In genomic region chr15:97350813-97351212, GRCh38 we compare ENCODE assay signal across 37 cellular contexts.
"Had no signal": no experiment of that assay in that cellular context is flagged by ENCODE, and none has a peak within 500 bp of the region (broad histone marks: within the 10 kb centered on the region; RNA-seq: fewer than 3 reads in every experiment).

No MANE protein-coding gene starts in this region.

- H3K36me3 ChIP-seq: adrenal gland, brain microvascular endothelial cell, breast epithelium, WERI-Rb-1 had no signal

- H3K27me3 ChIP-seq: adrenal gland, brain microvascular endothelial cell, breast epithelium had no signal

- H3K9me3 Mint-ChIP-seq: activated naive CD4-positive, alpha-beta T cell treated with anti-CD3 and anti-CD28 coated beads for 36 hours; activated naive CD8-positive, alpha-beta T cell treated with anti-CD3 and anti-CD28 coated beads for 36 hours had no signal

- H3K4me3 ChIP-seq: adrenal gland, body of pancreas, breast epithelium had no signal

- H3K4me1 Mint-ChIP-seq: activated B cell treated with CpG ODN at 0.5 μM for 24 hours; activated CD4-positive, alpha-beta T cell treated with anti-CD3 and anti-CD28 coated beads, Interleukin-2, amount 10 ng/mL, durations not matched to agents 24 days and 14 days; activated naive CD8-positive, alpha-beta T cell treated with anti-CD3 and anti-CD28 coated beads for 36 hours; activated T-helper 17 cell treated with anti-CD3 and anti-CD28 coated beads, Interleukin-2, amount 50 U/mL, for 72 hours had no signal

- H3K27ac Mint-ChIP-seq: activated B cell treated with CpG ODN at 0.5 μM for 24 hours; activated CD4-positive, alpha-beta memory T cell treated with anti-CD3 and anti-CD28 coated beads for 36 hours; activated CD4-positive, alpha-beta T cell treated with anti-CD3 and anti-CD28 coated beads, Interleukin-2, amount 10 ng/mL, durations not matched to agents 24 days and 14 days; activated CD8-positive, alpha-beta T cell treated with anti-CD3 and anti-CD28 coated beads for 36 hours; activated naive CD4-positive, alpha-beta T cell treated with anti-CD3 and anti-CD28 coated beads for 36 hours; activated naive CD4-positive, alpha-beta T cell treated with anti-CD3 and anti-CD28 coated beads, Interleukin-2, amount 50 U/mL, for 72 hours; activated naive CD8-positive, alpha-beta T cell treated with anti-CD3 and anti-CD28 coated beads for 36 hours; activated T-cell treated with anti-CD3 and anti-CD28 coated beads, Interleukin-2, amount 50 U/mL, for 72 hours; activated T-helper 1 cell treated with anti-CD3 and anti-CD28 coated beads, Interleukin-12 subunit alpha, Interleukin-12 subunit beta, Interleukin-2, Interleukin-4 antibody, amounts not matched to agents 30 ng/mL and 10 ng/mL and 1 ng/mL, durations not matched to agents 14 hours and 24 hours and 36 hours; activated T-helper 17 cell treated with anti-CD3 and anti-CD28 coated beads, Interleukin-2, amount 50 U/mL, for 72 hours; T-helper 1 cell treated with Interleukin-12 subunit alpha and Interleukin-12 subunit beta and Interleukin-4 antibody, amounts not matched to agents 30 μg/mL and 1 μg/mL, for 36 hours; T-helper 2 cell treated with Interferon-gamma antibody and Interleukin-4, amounts not matched to agents 5 μg/mL and 100 μg/mL, for 36 hours had no signal

- H3K27me3 Mint-ChIP-seq: activated B cell treated with CpG ODN at 0.5 μM for 24 hours; activated CD4-positive, alpha-beta memory T cell treated with anti-CD3 and anti-CD28 coated beads for 36 hours; activated CD4-positive, alpha-beta T cell treated with anti-CD3 and anti-CD28 coated beads, Interleukin-2, amount 10 ng/mL, durations not matched to agents 24 days and 14 days; activated CD8-positive, alpha-beta T cell treated with anti-CD3 and anti-CD28 coated beads for 36 hours; activated naive CD8-positive, alpha-beta T cell treated with anti-CD3 and anti-CD28 coated beads for 36 hours; activated T-helper 17 cell treated with anti-CD3 and anti-CD28 coated beads, Interleukin-2, amount 50 U/mL, for 72 hours had no signal

- H3K27ac ChIP-seq: adrenal gland, body of pancreas, brain microvascular endothelial cell, breast epithelium, WERI-Rb-1 had no signal

- H3K36me3 Mint-ChIP-seq: activated CD4-positive, alpha-beta memory T cell treated with anti-CD3 and anti-CD28 coated beads for 36 hours; activated naive CD4-positive, alpha-beta T cell treated with anti-CD3 and anti-CD28 coated beads, Interleukin-2, amount 50 U/mL, for 72 hours; activated naive CD8-positive, alpha-beta T cell treated with anti-CD3 and anti-CD28 coated beads for 36 hours had no signal

- H3K4me1 ChIP-seq: adrenal gland, body of pancreas, breast epithelium had no signal

- H3K4me3 Mint-ChIP-seq: activated B cell treated with CpG ODN at 0.5 μM for 24 hours; activated CD4-positive, alpha-beta memory T cell treated with anti-CD3 and anti-CD28 coated beads for 36 hours; activated CD4-positive, alpha-beta T cell treated with anti-CD3 and anti-CD28 coated beads, Interleukin-2, amount 10 ng/mL, durations not matched to agents 24 days and 14 days; activated CD8-positive, alpha-beta T cell treated with anti-CD3 and anti-CD28 coated beads for 36 hours; activated naive CD4-positive, alpha-beta T cell treated with anti-CD3 and anti-CD28 coated beads for 36 hours; activated naive CD8-positive, alpha-beta T cell treated with anti-CD3 and anti-CD28 coated beads for 36 hours; activated T-cell treated with anti-CD3 and anti-CD28 coated beads, Interleukin-2, amount 50 U/mL, for 4 hours; activated T-cell treated with anti-CD3 and anti-CD28 coated beads, Interleukin-2, amount 50 U/mL, for 72 hours; activated T-helper 1 cell treated with anti-CD3 and anti-CD28 coated beads, Interleukin-12 subunit alpha, Interleukin-12 subunit beta, Interleukin-2, Interleukin-4 antibody, amounts not matched to agents 30 ng/mL and 10 ng/mL and 1 ng/mL, durations not matched to agents 14 hours and 24 hours and 36 hours; activated T-helper 17 cell treated with anti-CD3 and anti-CD28 coated beads, Interleukin-2, amount 50 U/mL, for 72 hours; T-helper 1 cell treated with Interleukin-12 subunit alpha and Interleukin-12 subunit beta and Interleukin-4 antibody, amounts not matched to agents 30 μg/mL and 1 μg/mL, for 36 hours; T-helper 2 cell treated with Interferon-gamma antibody and Interleukin-4, amounts not matched to agents 5 μg/mL and 100 μg/mL, for 36 hours had no signal

- H3K9me3 ChIP-seq: adrenal gland, body of pancreas had no signal

- FAIRE-seq: astrocyte, TTC549 had no signal

- DNase-seq: activated B cell treated with CpG ODN at 0.5 μM for 24 hours; activated CD4-positive, alpha-beta memory T cell treated with anti-CD3 and anti-CD28 coated beads for 36 hours; activated CD4-positive, alpha-beta T cell treated with anti-CD3 and anti-CD28 coated beads for 4 hours; activated CD4-positive, alpha-beta T cell treated with anti-CD3 and anti-CD28 coated beads, Interleukin-2, amount 10 ng/mL, durations not matched to agents 24 days and 14 days; activated CD4-positive, alpha-beta T cell treated with anti-CD3 and anti-CD28 coated beads, Interleukin-2, amount 50 U/mL, for 1 hour; activated CD4-positive, alpha-beta T cell treated with anti-CD3 and anti-CD28 coated beads, Interleukin-2, amount 50 U/mL, for 4 hours; activated CD4-positive, CD25-positive, alpha-beta regulatory T cell treated with anti-CD3 and anti-CD28 coated beads, Interleukin-2, amount 50 U/mL, for 72 hours; activated CD8-positive, alpha-beta memory T cell treated with anti-CD3 and anti-CD28 coated beads, Interleukin-2, amount 50 U/mL, for 4 hours; activated CD8-positive, alpha-beta T cell treated with anti-CD3 and anti-CD28 coated beads for 36 hours; activated effector memory CD4-positive, alpha-beta T cell treated with anti-CD3 and anti-CD28 coated beads, Interleukin-2, amount 50 U/mL, for 16 hours; activated gamma-delta T cell treated with Interleukin-2 at 50 U/mL for 16 hours; activated naive CD4-positive, alpha-beta T cell; activated naive CD4-positive, alpha-beta T cell treated with anti-CD3 and anti-CD28 coated beads for 36 hours; activated naive CD4-positive, alpha-beta T cell treated with anti-CD3 and anti-CD28 coated beads, Interleukin-2, amount 50 U/mL, for 16 hours; activated naive CD8-positive, alpha-beta T cell treated with anti-CD3 and anti-CD28 coated beads for 36 hours; activated T-cell treated with anti-CD3 and anti-CD28 coated beads for 4 hours; activated T-cell treated with anti-CD3 and anti-CD28 coated beads, Interleukin-2, amount 50 U/mL, for 1 hour; activated T-cell treated with anti-CD3 and anti-CD28 coated beads, Interleukin-2, amount 50 U/mL, for 4 hours; activated T-cell treated with anti-CD3 and anti-CD28 coated beads, Interleukin-2, amount 50 U/mL, for 72 hours; adrenal gland; amniotic stem cell; aorta; body of pancreas; brain microvascular endothelial cell; central memory CD4-positive, alpha-beta T cell; T-helper 1 cell; T-helper 2 cell; T-helper 9 cell; WERI-Rb-1 had no signal
